In genomic region chr6:165774903-165775608, GRCh38 we compare ENCODE assay signal across 11 cellular contexts.
A peak's percentile ranks its signal among the peaks of the same experiment; 100 is the strongest.
DNase-seq lines count a peak whose midpoint lies in the region; ATAC-seq and TF ChIP-seq lines count a peak whose summit lies in the region.
"Had no signal": no experiment of that assay in that cellular context is flagged by ENCODE, and none has a peak within 500 bp of the region (broad histone marks: within the 10 kb centered on the region; RNA-seq: fewer than 3 reads in every experiment).

No MANE protein-coding gene starts in this region.

- peaks cover 6% of the 10 kb centered on the region for H3K27me3 Mint-ChIP-seq in chondrocyte (ENCODE audit: low read depth)

- no peak overlapping the region for H3K27ac ChIP-seq in gastroesophageal sphincter

- WGBS in gastroesophageal sphincter (ENCODE audit: low coverage in 1 of 2), 2 donors = 40 to 48% methylated on average over 13 of the region's 14 CpGs

- TF ChIP-seq EP300 in gastroesophageal sphincter (IDR thresholded peaks at IDR 0.05) = no peak

- no peak for TF ChIP-seq CTCF in gastroesophageal sphincter (IDR thresholded peaks at IDR 0.05)
- TF ChIP-seq CTCF in chondrocyte (IDR thresholded peaks at IDR 0.05) = no peak

- peak; percentile 11 for DNase-seq in M059J (ENCODE audit: low read depth)
- peak; percentile 56 for DNase-seq in SKM-1 (lab: John Stamatoyannopoulos, UW; ENCODE audit: unreplicated experiment)
- peak; percentile 82 for DNase-seq in renal cortical epithelial cell (ENCODE audit: low read depth)
- DNase-seq in ecto neural progenitor cell (ENCODE audit: low spot score) = no peak
- DNase-seq in superior temporal gyrus (ENCODE audit: extremely low spot score) = no peak
- no peak for DNase-seq in C1 segment of cervical spinal cord (lab: John Stamatoyannopoulos, UW)
- DNase-seq in chondrocyte (ENCODE audit: low spot score) = no peak
- DNase-seq: activated CD8-positive, alpha-beta memory T cell treated with anti-CD3 and anti-CD28 coated beads, Interleukin-2, amount 50 U/mL, for 48 hours; HFFc6 had no signal

- H3K9me3 Mint-ChIP-seq in chondrocyte (ENCODE audit: low read depth) = no peaks in the 10 kb centered on the region
- H3K9me3 Mint-ChIP-seq: natural killer cell treated with Interleukin-12 subunit alpha and Interleukin-12 subunit beta and Interleukin-15 and Interleukin-18, amount 100 ng/mL, for 72 hours had no signal

- H3K27me3 ChIP-seq in gastroesophageal sphincter = no peaks in the 10 kb centered on the region

- H3K4me1 Mint-ChIP-seq in chondrocyte (ENCODE audit: low read depth) = no peaks in the 10 kb centered on the region

- peaks cover 0 to 9% (median 0%) of the 10 kb centered on the region in 3 donors for H3K4me1 ChIP-seq in gastroesophageal sphincter

- no peak for TF ChIP-seq POLR2A in gastroesophageal sphincter (IDR thresholded peaks at IDR 0.05)

- no peaks in the 10 kb centered on the region for H3K36me3 ChIP-seq in gastroesophageal sphincter

- peak; percentile 61 for ATAC-seq in gastroesophageal sphincter
- ATAC-seq: natural killer cell treated with Interleukin-12 subunit alpha and Interleukin-12 subunit beta and Interleukin-15 and Interleukin-18, amount 100 ng/mL, for 72 hours had no signal

- H3K4me3 ChIP-seq in gastroesophageal sphincter = no peak overlapping the region

- H3K9me3 ChIP-seq in gastroesophageal sphincter = no peaks in the 10 kb centered on the region

- no peaks in the 10 kb centered on the region for H3K36me3 Mint-ChIP-seq in chondrocyte (ENCODE audit: low read depth)
- H3K36me3 Mint-ChIP-seq: natural killer cell treated with Interleukin-12 subunit alpha and Interleukin-12 subunit beta and Interleukin-15 and Interleukin-18, amount 100 ng/mL, for 72 hours had no signal

- H3K4me3 Mint-ChIP-seq in chondrocyte (ENCODE audit: unreplicated experiment) = no peak overlapping the region
- H3K4me3 Mint-ChIP-seq: HFFc6; natural killer cell treated with Interleukin-12 subunit alpha and Interleukin-12 subunit beta and Interleukin-15 and Interleukin-18, amount 100 ng/mL, for 72 hours had no signal

- H3K27ac Mint-ChIP-seq in chondrocyte (ENCODE audit: unreplicated experiment) = no peak overlapping the region
- H3K27ac Mint-ChIP-seq: HFFc6; natural killer cell treated with Interleukin-12 subunit alpha and Interleukin-12 subunit beta and Interleukin-15 and Interleukin-18, amount 100 ng/mL, for 72 hours had no signal

Comparison
In these comparisons a context has a peak if more than half of its experiments do, and no peak if none do; other contexts are left out.
1. DNase-seq: peak in M059J (single experiment), SKM-1 (single experiment) and renal cortical epithelial cell (single experiment); none in ecto neural progenitor cell (single experiment), superior temporal gyrus (single experiment), C1 segment of cervical spinal cord (0 of 14) and chondrocyte (single experiment).